In genomic region chr2:64698068-64698645, GRCh38 we compare ENCODE assay signal across 15 cellular contexts. TPM values are rescaled to one million over a fixed set of nuclear protein-coding genes. Genes with fewer than 3 reads are reported as not detected.
A peak's percentile ranks its signal among the peaks of the same experiment; 100 is the strongest.
DNase-seq lines count a peak whose midpoint lies in the region; ATAC-seq, FAIRE-seq and TF ChIP-seq lines count a peak whose summit lies in the region.
"Had no signal": no experiment of that assay in that cellular context is flagged by ENCODE, and none has a peak within 500 bp of the region (broad histone marks: within the 10 kb centered on the region; RNA-seq: fewer than 3 reads in every experiment).

No MANE protein-coding gene starts in this region.

- TF ChIP-seq RAD21 in HCT116 (IDR thresholded peaks at IDR 0.05; ENCODE audit: low read depth) = no peak

- peak overlapping the region; percentile 88 for H3K27ac Mint-ChIP-seq in activated naive CD8-positive, alpha-beta T cell treated with anti-CD3 and anti-CD28 coated beads for 36 hours
- H3K27ac Mint-ChIP-seq: CD4-positive, alpha-beta T cell; neural progenitor cell had no signal

- peak; percentile 31 for FAIRE-seq in GM12891 (lab: Jason Lieb, UNC)

- H3K27me3 ChIP-seq in HCT116 (ENCODE audit: insufficient read depth, low read length) = no peaks in the 10 kb centered on the region
- no peaks in the 10 kb centered on the region for H3K27me3 ChIP-seq in right lobe of liver
- H3K27me3 ChIP-seq: esophagus squamous epithelium, neural progenitor cell, testis had no signal

- H3K36me3 Mint-ChIP-seq in activated naive CD8-positive, alpha-beta T cell treated with anti-CD3 and anti-CD28 coated beads for 36 hours = peaks cover 26% of the 10 kb centered on the region
- H3K36me3 Mint-ChIP-seq: neural progenitor cell had no signal

- CTCF ChIA-PET in HCT116 (lab: Charles Lee) = no interaction called here

- H3K9me2 ChIP-seq in HCT116 (ENCODE audit: insufficient read depth) = no peaks in the 10 kb centered on the region

- peaks cover 7 to 42% of the 10 kb centered on the region in 2 experiments; a peak in 3 of 4 replicates for H3K4me1 ChIP-seq in HCT116 (ENCODE audit: control insufficient read depth in 1 of 2, insufficient read depth in 2 of 2, low read length in 2 of 2)
- peaks cover 0 to 25% (median 10%) of the 10 kb centered on the region in 4 donors for H3K4me1 ChIP-seq in right lobe of liver

- no peak overlapping the region for H2AFZ ChIP-seq in HCT116 (ENCODE audit: low read depth, low read length, poor library complexity, severe bottlenecking)
- H2AFZ ChIP-seq: neural progenitor cell had no signal

- POLR2A ChIA-PET in HCT116 (lab: Charles Lee) = no interaction called here

- peaks cover 50% of the 10 kb centered on the region for H3K4me1 Mint-ChIP-seq in activated naive CD8-positive, alpha-beta T cell treated with anti-CD3 and anti-CD28 coated beads for 36 hours

- H3K27ac ChIP-seq in HCT116 (ENCODE audit: low read depth, low read length) = no peak overlapping the region
- peak overlapping the region; percentile 2 to 50 (median 14) for H3K27ac ChIP-seq in right lobe of liver
- H3K27ac ChIP-seq: esophagus squamous epithelium, neural progenitor cell, testis had no signal

- ATAC-seq in HCT116 (no peak), right lobe of liver (peak; percentile 64 to 86 (median 78)), HG02759 (IDR thresholded peaks at IDR 0.05; ENCODE audit: unreplicated experiment) (no peak), GM18511 (IDR thresholded peaks at IDR 0.05; ENCODE audit: unreplicated experiment) (no peak)

- 45% methylated on average over 2 of the region's 2 CpGs for WGBS in right lobe of liver (ENCODE audit: insufficient coverage, low coverage, low lambda C conversion rate, missing lambda C conversion rate)

- no peaks in the 10 kb centered on the region for H3K9me3 ChIP-seq in HCT116 (ENCODE audit: control insufficient read depth in 1 of 2, insufficient read depth in 1 of 2, low read depth in 1 of 2, low read length in 2 of 2)
- no peaks in the 10 kb centered on the region for H3K9me3 ChIP-seq in right lobe of liver
- H3K9me3 ChIP-seq: esophagus squamous epithelium, testis had no signal

- no TSS peak for BruUV-seq in HCT116 (replicated peaks; lab: Mats Ljungman, UMichigan)

- H3K4me2 ChIP-seq in HCT116 (ENCODE audit: low read length) = peak overlapping the region; percentile 50
- H3K4me2 ChIP-seq: neural progenitor cell had no signal

- intact Hi-C loops in HCT116 (cut with micrococcal nuclease) (no loop called here), right lobe of liver (cut with DNase I) (no loop called here)

- peaks cover 21% of the 10 kb centered on the region for H3K79me2 ChIP-seq in HCT116 (ENCODE audit: insufficient read depth, low read length)

- no peak for DNase-seq in GM12891 (ENCODE audit: insufficient read length, low spot score)
- DNase-seq in HCT116 (ENCODE audit: low read depth, low spot score) = no peak
- no peak for DNase-seq in activated naive CD8-positive, alpha-beta T cell treated with anti-CD3 and anti-CD28 coated beads for 36 hours
- DNase-seq in right lobe of liver = no peak
- no peak for DNase-seq in nucleus accumbens (lab: John Stamatoyannopoulos, UW)
- DNase-seq: activated CD4-positive, CD25-positive, alpha-beta regulatory T cell treated with anti-CD3 and anti-CD28 coated beads, Interleukin-2, amount 50 U/mL, for 72 hours; CD4-positive, alpha-beta T cell; esophagus squamous epithelium; NCI-H1105; NCI-H345; testis had no signal

- H3K4me3 Mint-ChIP-seq in activated naive CD8-positive, alpha-beta T cell treated with anti-CD3 and anti-CD28 coated beads for 36 hours = peak overlapping the region; percentile 16
- H3K4me3 Mint-ChIP-seq: CD4-positive, alpha-beta T cell; neural progenitor cell had no signal

- TF ChIP-seq POLR2A in GM12891 (IDR thresholded peaks at IDR 0.05; ENCODE audit: low read depth, low read length) (no peak), HCT116 (IDR thresholded peaks at IDR 0.05; ENCODE audit: borderline replicate concordance, extremely low read depth, insufficient read depth, insufficient read length) (no peak), right lobe of liver (IDR thresholded peaks at IDR 0.05) (no peak)

- no peaks in the 10 kb centered on the region for H4K20me1 ChIP-seq in HCT116 (ENCODE audit: insufficient read depth)

- H3K4me3 ChIP-seq in HCT116 (replicated peaks in 1 of 2; ENCODE audit: low read depth in 1 of 2, low read length in 2 of 2) (no peak overlapping the region), right lobe of liver (no peak overlapping the region)
- H3K4me3 ChIP-seq: esophagus squamous epithelium, lung, neural progenitor cell, testis had no signal

- H3K36me3 ChIP-seq in HCT116 (ENCODE audit: control insufficient read depth in 1 of 2, insufficient read depth in 2 of 2, low read length in 2 of 2) (no peaks in the 10 kb centered on the region), right lobe of liver (no peaks in the 10 kb centered on the region)
- H3K36me3 ChIP-seq: esophagus squamous epithelium, neural progenitor cell had no signal

- RAD21 ChIA-PET in HCT116 (lab: Charles Lee; ENCODE audit: low non-redundant PET in 1 of 2, low total read pairs in 2 of 2, uncharacterized antibody in 2 of 2, unreplicated experiment in 2 of 2) = no interaction called here

- no peak for TF ChIP-seq CTCF in HCT116 (IDR thresholded peaks at IDR 0.05 in 2 of 3, conservative IDR thresholded peaks at IDR 0.05 in 1 of 3; ENCODE audit: borderline replicate concordance in 1 of 3, insufficient read depth in 1 of 3, low read depth in 2 of 3, low read length in 2 of 3)
- TF ChIP-seq CTCF in right lobe of liver (IDR thresholded peaks at IDR 0.05) = no peak

- H3K9ac ChIP-seq in HCT116 (ENCODE audit: low read length) = no peak overlapping the region
- H3K9ac ChIP-seq: neural progenitor cell had no signal

- peaks cover 7% of the 10 kb centered on the region for H3K9me3 Mint-ChIP-seq in activated naive CD8-positive, alpha-beta T cell treated with anti-CD3 and anti-CD28 coated beads for 36 hours
- H3K9me3 Mint-ChIP-seq: CD4-positive, alpha-beta T cell had no signal

- H3K27me3 Mint-ChIP-seq in activated naive CD8-positive, alpha-beta T cell treated with anti-CD3 and anti-CD28 coated beads for 36 hours = no peaks in the 10 kb centered on the region
- H3K27me3 Mint-ChIP-seq: CD4-positive, alpha-beta T cell had no signal

TF ChIP-seq in GM12891, 5 proteins besides CTCF, POLR2A, EP300 and RAD21:
- TF ChIP-seq POU2F2 (IDR thresholded peaks at IDR 0.05; ENCODE audit: low read depth, low read length) = no peak
- TF ChIP-seq POLR2AphosphoS5 (IDR thresholded peaks at IDR 0.05; ENCODE audit: low read depth, low read length) = no peak
- TF ChIP-seq PAX5 (IDR thresholded peaks at IDR 0.05; ENCODE audit: insufficient read depth, low read length, severe bottlenecking) = no peak
- TF ChIP-seq TAF1 (IDR thresholded peaks at IDR 0.05; ENCODE audit: low read depth, low read length) = no peak
- no peak for TF ChIP-seq SPI1 (IDR thresholded peaks at IDR 0.05; ENCODE audit: low read depth, low read length)

TF ChIP-seq in HCT116, 20 proteins besides CTCF, POLR2A, EP300 and RAD21 (continues in another document):
- TF ChIP-seq POLR2AphosphoS5 (IDR thresholded peaks at IDR 0.05; ENCODE audit: low read depth, low read length) (no peak), SRF (IDR thresholded peaks at IDR 0.05; ENCODE audit: low read depth) (no peak), YY1 (IDR thresholded peaks at IDR 0.05; ENCODE audit: extremely low read depth, insufficient replicate concordance, low read depth, low read length) (no peak), JUND (IDR thresholded peaks at IDR 0.05) (no peak), REST (IDR thresholded peaks at IDR 0.05; ENCODE audit: low read depth) (no peak), ZFX (IDR thresholded peaks at IDR 0.05) (no peak), FOSL1 (IDR thresholded peaks at IDR 0.05; ENCODE audit: low read depth) (no peak), SP1 (IDR thresholded peaks at IDR 0.05; ENCODE audit: low read depth) (no peak), EZH2phosphoT487 (IDR thresholded peaks at IDR 0.05; ENCODE audit: borderline replicate concordance) (no peak), CEBPB (IDR thresholded peaks at IDR 0.05; ENCODE audit: low read depth) (no peak), EGR1 (IDR thresholded peaks at IDR 0.05; ENCODE audit: low read depth) (no peak), EZH2 (IDR thresholded peaks at IDR 0.05) (no peak), CBX3 (IDR thresholded peaks at IDR 0.05; ENCODE audit: low read depth) (no peak)

RNA-seq across cellular contexts. Expression of gene SERTAD2, which starts 44.4 kb away (rescaled TPM):
- polyA plus RNA-seq in GM12891 (2012; ENCODE audit: low read depth, missing spikeins) = 16.5 TPM
- total RNA-seq in HCT116 (2021; ENCODE audit: unreplicated experiment) (80.1 TPM), right lobe of liver (10 to 100 TPM in 2 of 6 experiments, 1 to 10 TPM in 4; 3.7 to 14.4 (median 8.4) TPM)
- polyA plus RNA-seq in HCT116 (2012) = 62.0 and 63.9 TPM in 2 replicates
- 10 to 100 TPM; 22.7 to 23.3 TPM for total RNA-seq in activated naive CD8-positive, alpha-beta T cell treated with anti-CD3 and anti-CD28 coated beads for 36 hours

Comparison
In these comparisons a context has a peak if more than half of its experiments do, and no peak if none do; other contexts are left out.
1. ATAC-seq: peak in right lobe of liver (4 of 4); none in HCT116 (single experiment), HG02759 (single experiment) and GM18511 (single experiment).